In genomic region chr2:85997016-85997970, GRCh38 we compare ENCODE assay signal across 9 cellular contexts.
DNase-seq lines count a peak whose midpoint lies in the region; ATAC-seq and TF ChIP-seq lines count a peak whose summit lies in the region.
"Had no signal": no experiment of that assay in that cellular context is flagged by ENCODE, and none has a peak within 500 bp of the region (broad histone marks: within the 10 kb centered on the region; RNA-seq: fewer than 3 reads in every experiment).

No MANE protein-coding gene starts in this region.

- H3K36me3 Mint-ChIP-seq in osteocyte (ENCODE audit: unreplicated experiment), result no peaks in the 10 kb centered on the region
- H3K36me3 Mint-ChIP-seq in CD8-positive, alpha-beta T cell, result no peaks in the 10 kb centered on the region

- peak overlapping the region; percentile 22 for H3K4me3 Mint-ChIP-seq in osteocyte (ENCODE audit: unreplicated experiment)
- H3K4me3 Mint-ChIP-seq in CD8-positive, alpha-beta T cell, result no peak overlapping the region

- no peaks in the 10 kb centered on the region for H3K9me3 ChIP-seq in CD8-positive, alpha-beta T cell (ENCODE audit: low read length)
- H3K9me3 ChIP-seq: pancreas had no signal

- TF ChIP-seq CTCF in foreskin fibroblast (IDR thresholded peaks at IDR 0.05; ENCODE audit: low read depth, low read length) (no peak), osteocyte (IDR thresholded peaks at IDR 0.05) (no peak)
- TF ChIP-seq CTCF in CD8-positive, alpha-beta T cell (IDR thresholded peaks at IDR 0.05), result no peak

- intact Hi-C loops in CD8-positive, alpha-beta T cell (cut with DNase I, micrococcal nuclease), result loop anchor here in 1 of 2 experiments (5.0 kb wide), 1 partner anchor 40 kb away; no protein-coding TSS in a partner anchor

- in situ Hi-C loops in SK-MEL-5 (cut with HindIII; ENCODE audit: low pct_unique_long_range_greater_than_20kb, low sequenced_read_pairs), result no loop called here

- H3K36me3 ChIP-seq in CD8-positive, alpha-beta T cell (ENCODE audit: insufficient read depth, low read length), result no peaks in the 10 kb centered on the region
- H3K36me3 ChIP-seq: pancreas had no signal

- DNase-seq in Ammon's horn (ENCODE audit: low spot score), result peak; percentile 70
- peak; percentile 47 for DNase-seq in SK-MEL-5 (ENCODE audit: low read depth, low spot score)
- peak; percentile 15 to 59 for DNase-seq in foreskin fibroblast
- DNase-seq in osteocyte (ENCODE audit: extremely low spot score, unreplicated experiment), result no peak
- no peak for DNase-seq in CD8-positive, alpha-beta T cell
- DNase-seq in KG1 (lab: John Stamatoyannopoulos, UW), result no peak
- DNase-seq in activated CD4-positive, alpha-beta T cell treated with anti-CD3 and anti-CD28 coated beads for 48 hours, result no peak

- H3K4me3 ChIP-seq in foreskin fibroblast (ENCODE audit: low read depth in 1 of 2, low read length in 2 of 2), result no peak overlapping the region
- no peak overlapping the region for H3K4me3 ChIP-seq in CD8-positive, alpha-beta T cell (ENCODE audit: low read depth, low read length)
- H3K4me3 ChIP-seq: pancreas had no signal

- peaks cover 65% of the 10 kb centered on the region for H3K4me1 ChIP-seq in CD8-positive, alpha-beta T cell (ENCODE audit: insufficient read depth, low read length)

- no peaks in the 10 kb centered on the region for H3K27me3 ChIP-seq in CD8-positive, alpha-beta T cell (ENCODE audit: insufficient read depth, low read length)
- H3K27me3 ChIP-seq: pancreas had no signal

- H3K9me3 Mint-ChIP-seq in osteocyte (ENCODE audit: unreplicated experiment), result no peaks in the 10 kb centered on the region
- peaks cover 3% of the 10 kb centered on the region for H3K9me3 Mint-ChIP-seq in CD8-positive, alpha-beta T cell

- no peak overlapping the region for H3K27ac ChIP-seq in CD8-positive, alpha-beta T cell (ENCODE audit: low read depth, low read length)

- ATAC-seq in HG03439 (IDR thresholded peaks at IDR 0.05; ENCODE audit: unreplicated experiment), result no peak
- ATAC-seq in CD8-positive, alpha-beta T cell, result no peak

- CTCF ChIA-PET in CD8-positive, alpha-beta T cell (lab: Charles Lee), result interaction anchor here (1.6 to 2.2 kb wide), 2 partner anchors 108 to 170 kb away, joined by 6 to 7 read pairs; partner anchors contain the start of gene ST3GAL5

- POLR2A ChIA-PET in CD8-positive, alpha-beta T cell (lab: Charles Lee), result no interaction called here

- H3K4me1 Mint-ChIP-seq in osteocyte (ENCODE audit: unreplicated experiment), result peaks cover 65% of the 10 kb centered on the region
- H3K4me1 Mint-ChIP-seq in CD8-positive, alpha-beta T cell (ENCODE audit: low read depth), result peaks cover 55% of the 10 kb centered on the region

- peak overlapping the region; percentile 90 for H3K27ac Mint-ChIP-seq in osteocyte (ENCODE audit: unreplicated experiment)
- H3K27ac Mint-ChIP-seq in CD8-positive, alpha-beta T cell, result no peak overlapping the region

- no peaks in the 10 kb centered on the region for H3K27me3 Mint-ChIP-seq in osteocyte (ENCODE audit: unreplicated experiment)
- H3K27me3 Mint-ChIP-seq in CD8-positive, alpha-beta T cell (ENCODE audit: low read depth), result no peaks in the 10 kb centered on the region

Comparison
In these comparisons a context has a peak if more than half of its experiments do, and no peak if none do; other contexts are left out.
1. DNase-seq: peak in Ammon's horn (single experiment), SK-MEL-5 (single experiment) and foreskin fibroblast (2 of 2); none in osteocyte (single experiment), CD8-positive, alpha-beta T cell (0 of 7), KG1 (single experiment) and activated CD4-positive, alpha-beta T cell treated with anti-CD3 and anti-CD28 coated beads for 48 hours (single experiment).